ENCODE assay signal across 17 cellular contexts in genomic region chr20:31769681-31770080, GRCh38. TPM values are rescaled to one million over a fixed set of nuclear protein-coding genes. Genes with fewer than 3 reads are reported as not detected.
DNase-seq lines count a peak whose midpoint lies in the region; ATAC-seq and TF ChIP-seq lines count a peak whose summit lies in the region.
"Had no signal": no experiment of that assay in that cellular context is flagged by ENCODE, and none has a peak within 500 bp of the region (broad histone marks: within the 10 kb centered on the region; RNA-seq: fewer than 3 reads in every experiment).

No MANE protein-coding gene starts in this region.

- DNase-seq in natural killer cell (no peak), nephron progenitor cell (no peak), DMS53 (lab: John Stamatoyannopoulos, UW) (no peak), DMS153 (lab: John Stamatoyannopoulos, UW) (no peak), transverse colon (no peak)
- no peak for DNase-seq in natural killer cell treated with Interleukin-12 subunit alpha and Interleukin-12 subunit beta and Interleukin-15 and Interleukin-18, amount 100 ng/mL, for 72 hours (ENCODE audit: low spot score)
- DNase-seq in central memory CD8-positive, alpha-beta T cell (ENCODE audit: low spot score in 2 of 2): no peak
- DNase-seq: ACHN, AML-193, DMS79 treated with DMSO at 0.1 percent for 48 hours, NCI-H1436, NCI-H2029, NCI-H510A, NCI-H774 had no signal

- H3K4me1 ChIP-seq in transverse colon: no peaks in the 10 kb centered on the region
- H3K4me1 ChIP-seq: HAP-1, SJSA1 had no signal

- H3K27me3 ChIP-seq in transverse colon: no peaks in the 10 kb centered on the region
- H3K27me3 ChIP-seq: SJSA1 had no signal

- no peak for TF ChIP-seq EP300 in transverse colon (IDR thresholded peaks at IDR 0.05; ENCODE audit: low read depth)

- H3K27me3 Mint-ChIP-seq in natural killer cell (ENCODE audit: low read depth in 2 of 2) (no peaks in the 10 kb centered on the region), nephron progenitor cell (ENCODE audit: low read depth, poor library complexity) (no peaks in the 10 kb centered on the region)
- H3K27me3 Mint-ChIP-seq in natural killer cell treated with Interleukin-12 subunit alpha and Interleukin-12 subunit beta and Interleukin-15 and Interleukin-18, amount 100 ng/mL, for 72 hours: no peaks in the 10 kb centered on the region
- no peaks in the 10 kb centered on the region for H3K27me3 Mint-ChIP-seq in central memory CD8-positive, alpha-beta T cell

- peak overlapping the region; percentile 68 to 78 for H3K27ac Mint-ChIP-seq in natural killer cell
- H3K27ac Mint-ChIP-seq in natural killer cell treated with Interleukin-12 subunit alpha and Interleukin-12 subunit beta and Interleukin-15 and Interleukin-18, amount 100 ng/mL, for 72 hours: peak overlapping the region in 1 of 2 donors; percentile 47
- peak overlapping the region; percentile 71 for H3K27ac Mint-ChIP-seq in central memory CD8-positive, alpha-beta T cell (ENCODE audit: low read depth)
- H3K27ac Mint-ChIP-seq in nephron progenitor cell: peak overlapping the region; percentile 71

- no peak overlapping the region for H3K4me3 ChIP-seq in transverse colon
- H3K4me3 ChIP-seq: HAP-1, SJSA1 had no signal

- intact Hi-C loops in natural killer cell (cut with micrococcal nuclease) (no loop called here), transverse colon (cut with DNase I; ENCODE audit: low total_unique reads) (no loop called here)

- 89 to 92% methylated on average over 4 to 5 of the region's 5 CpGs for WGBS in transverse colon (ENCODE audit: low coverage in 1 of 2), 2 donors

- TF ChIP-seq POLR2A in transverse colon (IDR thresholded peaks at IDR 0.05): no peak

- H3K36me3 Mint-ChIP-seq in natural killer cell (no peaks in the 10 kb centered on the region), nephron progenitor cell (ENCODE audit: low read depth) (peaks cover 83% of the 10 kb centered on the region)
- H3K36me3 Mint-ChIP-seq in natural killer cell treated with Interleukin-12 subunit alpha and Interleukin-12 subunit beta and Interleukin-15 and Interleukin-18, amount 100 ng/mL, for 72 hours: peaks cover 16% of the 10 kb centered on the region
- peaks cover 8% of the 10 kb centered on the region for H3K36me3 Mint-ChIP-seq in central memory CD8-positive, alpha-beta T cell (ENCODE audit: insufficient read depth)

- no peak for TF ChIP-seq CTCF in natural killer cell (IDR thresholded peaks at IDR 0.05)
- no peak for TF ChIP-seq CTCF in nephron progenitor cell (IDR thresholded peaks at IDR 0.05)
- TF ChIP-seq CTCF in transverse colon (IDR thresholded peaks at IDR 0.05): no peak

- H3K4me3 Mint-ChIP-seq in natural killer cell (peak overlapping the region; percentile 25), nephron progenitor cell (no peak overlapping the region)
- H3K4me3 Mint-ChIP-seq in natural killer cell treated with Interleukin-12 subunit alpha and Interleukin-12 subunit beta and Interleukin-15 and Interleukin-18, amount 100 ng/mL, for 72 hours: no peak overlapping the region
- H3K4me3 Mint-ChIP-seq in central memory CD8-positive, alpha-beta T cell: no peak overlapping the region
- H3K4me3 Mint-ChIP-seq: CD14-positive monocyte had no signal

- in situ Hi-C loops in transverse colon (cut with MboI; ENCODE audit: low pct_ligation_motif_present in 1 of 4, low pct_unique_long_range_greater_than_20kb in 1 of 4, low sequenced_read_pairs in 3 of 4): no loop called here

- no peak overlapping the region for H3K27ac ChIP-seq in transverse colon
- H3K27ac ChIP-seq: SJSA1 had no signal

- no peaks in the 10 kb centered on the region for H3K36me3 ChIP-seq in transverse colon

- H3K9me3 ChIP-seq in transverse colon: no peaks in the 10 kb centered on the region
- H3K9me3 ChIP-seq: HAP-1, SJSA1 had no signal

- no peak for ATAC-seq in natural killer cell
- no peak for ATAC-seq in natural killer cell treated with Interleukin-12 subunit alpha and Interleukin-12 subunit beta and Interleukin-15 and Interleukin-18, amount 100 ng/mL, for 72 hours
- ATAC-seq in central memory CD8-positive, alpha-beta T cell (replicated peaks; ENCODE audit: extremely low read depth, poor library complexity, severe bottlenecking): no peak

- H3K9me3 Mint-ChIP-seq in natural killer cell (no peaks in the 10 kb centered on the region), nephron progenitor cell (no peaks in the 10 kb centered on the region)
- H3K9me3 Mint-ChIP-seq in natural killer cell treated with Interleukin-12 subunit alpha and Interleukin-12 subunit beta and Interleukin-15 and Interleukin-18, amount 100 ng/mL, for 72 hours: no peaks in the 10 kb centered on the region
- H3K9me3 Mint-ChIP-seq in central memory CD8-positive, alpha-beta T cell: no peaks in the 10 kb centered on the region
- H3K9me3 Mint-ChIP-seq: CD14-positive monocyte had no signal

- H3K4me1 Mint-ChIP-seq in natural killer cell: peaks cover 8 to 17% of the 10 kb centered on the region in 2 donors
- peaks cover 8 to 14% of the 10 kb centered on the region in 2 donors for H3K4me1 Mint-ChIP-seq in natural killer cell treated with Interleukin-12 subunit alpha and Interleukin-12 subunit beta and Interleukin-15 and Interleukin-18, amount 100 ng/mL, for 72 hours (ENCODE audit: low read depth in 2 of 2)
- H3K4me1 Mint-ChIP-seq in central memory CD8-positive, alpha-beta T cell: peaks cover 8% of the 10 kb centered on the region
- no peaks in the 10 kb centered on the region for H3K4me1 Mint-ChIP-seq in nephron progenitor cell
- H3K4me1 Mint-ChIP-seq: CD14-positive monocyte had no signal

RNA-seq across cellular contexts. Expression of gene TPX2, which starts 30.6 kb away (rescaled TPM):
- total RNA-seq in natural killer cell: 1 to 10 TPM; 2.2 to 4.2 (median 2.2) TPM
- total RNA-seq in natural killer cell treated with Interleukin-12 subunit alpha and Interleukin-12 subunit beta and Interleukin-15 and Interleukin-18, amount 100 ng/mL, for 72 hours: 100 to 1,000 TPM in 1 of 2 donors, 10 to 100 TPM in 1; 51.8 to 102 TPM
- total RNA-seq in transverse colon: 10 to 100 TPM in 2 of 4 donors, 1 to 10 TPM in 2; 3.2 to 15.7 (median 7.8) TPM

RNA-seq across cellular contexts. Expression of gene BCL2L1, which starts 47.0 kb away (rescaled TPM):
- total RNA-seq in natural killer cell (10 to 100 TPM; 67.4 to 92.6 (median 78.6) TPM), transverse colon (100 to 1,000 TPM in 3 of 4 donors, 10 to 100 TPM in 1; 98.6 to 151 (median 107) TPM)
- total RNA-seq in natural killer cell treated with Interleukin-12 subunit alpha and Interleukin-12 subunit beta and Interleukin-15 and Interleukin-18, amount 100 ng/mL, for 72 hours: 100 to 1,000 TPM; 140 to 325 TPM

RNA-seq across cellular contexts. Expression of gene MYLK2, which starts 49.5 kb away (rescaled TPM):
- total RNA-seq in natural killer cell (under 1 TPM in 1 of 3 donors, not detected in 2; 0.12 TPM), transverse colon (under 1 TPM in 1 of 4 donors, not detected in 3; 0.16 TPM)
- 1 to 10 TPM in 1 of 2 donors, under 1 TPM in 1; 0.98 to 1.8 TPM for total RNA-seq in natural killer cell treated with Interleukin-12 subunit alpha and Interleukin-12 subunit beta and Interleukin-15 and Interleukin-18, amount 100 ng/mL, for 72 hours
